In the genomic region with DNA sequence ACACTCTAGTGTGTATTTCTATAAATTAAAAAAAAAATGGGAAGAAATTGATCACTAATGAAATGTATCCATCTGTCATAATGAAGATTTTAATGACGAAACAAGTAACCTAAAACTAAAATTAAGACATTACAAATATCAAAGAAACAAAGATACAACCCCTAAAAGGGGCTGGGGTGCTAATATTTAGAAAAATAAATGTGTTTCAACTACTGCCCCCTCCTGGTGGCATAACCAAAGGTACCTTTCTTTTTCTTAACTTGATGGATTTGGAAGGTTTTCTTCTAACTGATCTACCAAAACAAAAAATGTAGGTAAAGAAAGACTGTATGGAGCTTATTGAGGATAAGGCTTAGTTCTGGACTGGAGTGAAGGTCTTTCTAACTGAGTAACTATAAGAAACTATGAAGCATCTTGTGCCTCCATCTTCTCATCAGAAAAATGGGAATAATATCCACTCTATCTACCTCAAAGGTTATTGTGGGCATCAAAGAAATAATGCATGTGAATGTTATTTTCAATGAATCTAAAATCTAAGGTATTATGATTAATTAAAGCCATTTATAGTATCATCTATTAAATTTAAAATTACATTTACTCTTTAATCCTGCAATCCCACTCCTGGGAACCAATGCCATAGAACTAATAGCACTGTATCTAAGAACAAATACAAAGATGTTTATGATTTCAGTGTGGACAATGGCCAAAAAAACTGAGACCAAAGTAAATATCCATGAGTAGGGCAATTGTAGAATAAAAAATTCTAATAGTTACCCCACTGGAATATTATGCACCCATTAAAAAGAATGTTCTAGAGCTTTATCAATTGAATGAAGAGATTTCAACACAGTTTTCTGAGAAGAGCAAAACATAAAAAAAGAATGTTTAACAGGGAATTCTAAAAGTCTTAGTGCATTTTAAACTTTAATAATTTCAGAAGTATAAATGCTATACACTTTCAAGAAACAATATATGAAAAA, we compare ENCODE assay signal across 10 cellular contexts.
DNase-seq lines count a peak whose midpoint lies in the region; ATAC-seq and TF ChIP-seq lines count a peak whose summit lies in the region.
"Had no signal": no experiment of that assay in that cellular context is flagged by ENCODE, and none has a peak within 500 bp of the region (broad histone marks: within the 10 kb centered on the region; RNA-seq: fewer than 3 reads in every experiment).

No MANE protein-coding gene starts in this region.

- WGBS in psoas muscle, 3 donors, result 91 to 100% (median 95%) methylated on average over 1 of the region's 1 CpG

- H3K4me3 Mint-ChIP-seq in T-helper 2 cell treated with Interferon-gamma antibody and Interleukin-4, amounts not matched to agents 5 μg/mL and 100 μg/mL, for 36 hours, result peak overlapping the region; percentile 74

- H3K27ac ChIP-seq in psoas muscle, result no peak overlapping the region
- H3K27ac ChIP-seq: thyroid gland had no signal

- H3K4me3 ChIP-seq in choroid plexus epithelial cell (ENCODE audit: low read depth, low read length) (no peak overlapping the region), psoas muscle (no peak overlapping the region)
- H3K4me3 ChIP-seq: thyroid gland had no signal

- H3K9me3 Mint-ChIP-seq in T-helper 2 cell treated with Interferon-gamma antibody and Interleukin-4, amounts not matched to agents 5 μg/mL and 100 μg/mL, for 36 hours, result peaks cover 6% of the 10 kb centered on the region

- H3K36me3 ChIP-seq in psoas muscle (ENCODE audit: insufficient read depth in 1 of 2, low read depth in 1 of 2), result no peaks in the 10 kb centered on the region
- H3K36me3 ChIP-seq: thyroid gland had no signal

- no peaks in the 10 kb centered on the region for H3K9me3 ChIP-seq in psoas muscle
- H3K9me3 ChIP-seq: thyroid gland had no signal

- H3K27me3 ChIP-seq in psoas muscle (ENCODE audit: insufficient read depth in 3 of 3, low read length in 2 of 3), result no peaks in the 10 kb centered on the region
- H3K27me3 ChIP-seq: thyroid gland had no signal

- H3K27me3 Mint-ChIP-seq in T-helper 2 cell treated with Interferon-gamma antibody and Interleukin-4, amounts not matched to agents 5 μg/mL and 100 μg/mL, for 36 hours (ENCODE audit: low read depth), result no peaks in the 10 kb centered on the region

- peaks cover 69% of the 10 kb centered on the region for H3K4me1 Mint-ChIP-seq in T-helper 2 cell treated with Interferon-gamma antibody and Interleukin-4, amounts not matched to agents 5 μg/mL and 100 μg/mL, for 36 hours (ENCODE audit: low read depth)

- peak; percentile 58 for TF ChIP-seq CTCF in choroid plexus epithelial cell (conservative IDR thresholded peaks at IDR 0.05; ENCODE audit: low read depth, low read length)
- TF ChIP-seq CTCF in psoas muscle (IDR thresholded peaks at IDR 0.05), result peak; percentile 35

- intact Hi-C loops in psoas muscle (cut with DNase I), result no loop called here

- H3K27ac Mint-ChIP-seq in T-helper 2 cell treated with Interferon-gamma antibody and Interleukin-4, amounts not matched to agents 5 μg/mL and 100 μg/mL, for 36 hours, result no peak overlapping the region

- H3K36me3 Mint-ChIP-seq in T-helper 2 cell treated with Interferon-gamma antibody and Interleukin-4, amounts not matched to agents 5 μg/mL and 100 μg/mL, for 36 hours (ENCODE audit: low read depth), result peaks cover 10% of the 10 kb centered on the region

- ATAC-seq in psoas muscle, result no peak
- ATAC-seq in HG03196 (IDR thresholded peaks at IDR 0.05; ENCODE audit: unreplicated experiment), result no peak
- no peak for ATAC-seq in HG02973 (IDR thresholded peaks at IDR 0.05; ENCODE audit: unreplicated experiment)

- H3K4me1 ChIP-seq in psoas muscle, result peaks cover 39% of the 10 kb centered on the region

- DNase-seq in T-helper 2 cell treated with Interferon-gamma antibody and Interleukin-4, amounts not matched to agents 5 μg/mL and 100 μg/mL, for 36 hours (ENCODE audit: low spot score), result no peak
- DNase-seq in T-helper 2 cell (no peak), MV-4-11 (lab: John Stamatoyannopoulos, UW) (peak; percentile 42), choroid plexus epithelial cell (ENCODE audit: low read depth) (peak; percentile 32), psoas muscle (no peak), activated T-cell treated with anti-CD3 and anti-CD28 coated beads for 4 hours (no peak)
- DNase-seq: NCI-H1092 treated with DMSO at 0.1 percent for 48 hours, thyroid gland had no signal

Comparison
In these comparisons a context has a peak if more than half of its experiments do, and no peak if none do; other contexts are left out.
1. DNase-seq: peak in MV-4-11 (single experiment) and choroid plexus epithelial cell (single experiment); none in T-helper 2 cell treated with Interferon-gamma antibody and Interleukin-4, amounts not matched to agents 5 μg/mL and 100 μg/mL, for 36 hours (single experiment), T-helper 2 cell (0 of 5), psoas muscle (0 of 2) and activated T-cell treated with anti-CD3 and anti-CD28 coated beads for 4 hours (single experiment).